1 cellular context compared by ENCODE assay signal in genomic region chr11:59135648-59136461, GRCh38.
TF ChIP-seq lines count a peak whose summit lies in the region.

No MANE protein-coding gene starts in this region.

TF ChIP-seq in HepG2, 621 proteins besides CTCF, POLR2A, EP300 and RAD21 (continued from another document and continues in another):
- TF ChIP-seq REST (IDR thresholded peaks at IDR 0.05; ENCODE audit: borderline replicate concordance in 1 of 2, low read depth in 1 of 2, low read length in 2 of 2), result no peak
- TF ChIP-seq TARDBP (CRISPR knock-in tag; IDR thresholded peaks at IDR 0.05), result peak; percentile 45
- peak; percentile 82 for TF ChIP-seq ZNF687 (CRISPR knock-in tag; IDR thresholded peaks at IDR 0.05)
- peak; percentile 53; the same call in 1 of the 2 replicates for TF ChIP-seq GABPB1 (CRISPR knock-in tag; IDR thresholded peaks at IDR 0.05)
- peak; percentile 88 for TF ChIP-seq KDM2A (CRISPR knock-in tag; IDR thresholded peaks at IDR 0.05; ENCODE audit: borderline replicate concordance, low read depth)
- TF ChIP-seq, protein P1, sequence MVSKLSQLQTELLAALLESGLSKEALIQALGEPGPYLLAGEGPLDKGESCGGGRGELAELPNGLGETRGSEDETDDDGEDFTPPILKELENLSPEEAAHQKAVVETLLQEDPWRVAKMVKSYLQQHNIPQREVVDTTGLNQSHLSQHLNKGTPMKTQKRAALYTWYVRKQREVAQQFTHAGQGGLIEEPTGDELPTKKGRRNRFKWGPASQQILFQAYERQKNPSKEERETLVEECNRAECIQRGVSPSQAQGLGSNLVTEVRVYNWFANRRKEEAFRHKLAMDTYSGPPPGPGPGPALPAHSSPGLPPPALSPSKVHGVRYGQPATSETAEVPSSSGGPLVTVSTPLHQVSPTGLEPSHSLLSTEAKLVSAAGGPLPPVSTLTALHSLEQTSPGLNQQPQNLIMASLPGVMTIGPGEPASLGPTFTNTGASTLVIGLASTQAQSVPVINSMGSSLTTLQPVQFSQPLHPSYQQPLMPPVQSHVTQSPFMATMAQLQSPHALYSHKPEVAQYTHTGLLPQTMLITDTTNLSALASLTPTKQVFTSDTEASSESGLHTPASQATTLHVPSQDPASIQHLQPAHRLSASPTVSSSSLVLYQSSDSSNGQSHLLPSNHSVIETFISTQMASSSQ (IDR thresholded peaks at IDR 0.05; ENCODE audit: low read depth), result no peak
- TF ChIP-seq, protein P1 (CRISPR knock-in tag; IDR thresholded peaks at IDR 0.05; ENCODE audit: borderline replicate concordance), result peak; percentile 59; the same call in 1 of the 2 replicates
- TF ChIP-seq, protein P2, sequence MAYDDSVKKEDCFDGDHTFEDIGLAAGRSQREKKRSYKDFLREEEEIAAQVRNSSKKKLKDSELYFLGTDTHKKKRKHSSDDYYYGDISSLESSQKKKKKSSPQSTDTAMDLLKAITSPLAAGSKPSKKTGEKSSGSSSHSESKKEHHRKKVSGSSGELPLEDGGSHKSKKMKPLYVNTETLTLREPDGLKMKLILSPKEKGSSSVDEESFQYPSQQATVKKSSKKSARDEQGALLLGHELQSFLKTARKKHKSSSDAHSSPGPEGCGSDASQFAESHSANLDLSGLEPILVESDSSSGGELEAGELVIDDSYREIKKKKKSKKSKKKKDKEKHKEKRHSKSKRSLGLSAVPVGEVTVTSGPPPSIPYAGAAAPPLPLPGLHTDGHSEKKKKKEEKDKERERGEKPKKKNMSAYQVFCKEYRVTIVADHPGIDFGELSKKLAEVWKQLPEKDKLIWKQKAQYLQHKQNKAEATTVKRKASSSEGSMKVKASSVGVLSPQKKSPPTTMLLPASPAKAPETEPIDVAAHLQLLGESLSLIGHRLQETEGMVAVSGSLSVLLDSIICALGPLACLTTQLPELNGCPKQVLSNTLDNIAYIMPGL (CRISPR knock-in tag; IDR thresholded peaks at IDR 0.05; ENCODE audit: borderline replicate concordance in 1 of 2, low read depth in 1 of 2), result peak; percentile 74 to 77; a peak in 3 of 4 replicates
- TF ChIP-seq, protein P3, sequence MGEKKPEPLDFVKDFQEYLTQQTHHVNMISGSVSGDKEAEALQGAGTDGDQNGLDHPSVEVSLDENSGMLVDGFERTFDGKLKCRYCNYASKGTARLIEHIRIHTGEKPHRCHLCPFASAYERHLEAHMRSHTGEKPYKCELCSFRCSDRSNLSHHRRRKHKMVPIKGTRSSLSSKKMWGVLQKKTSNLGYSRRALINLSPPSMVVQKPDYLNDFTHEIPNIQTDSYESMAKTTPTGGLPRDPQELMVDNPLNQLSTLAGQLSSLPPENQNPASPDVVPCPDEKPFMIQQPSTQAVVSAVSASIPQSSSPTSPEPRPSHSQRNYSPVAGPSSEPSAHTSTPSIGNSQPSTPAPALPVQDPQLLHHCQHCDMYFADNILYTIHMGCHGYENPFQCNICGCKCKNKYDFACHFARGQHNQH (CRISPR knock-in tag; IDR thresholded peaks at IDR 0.05), result 0 out of 2 replicates have a peak, but pooled peaks have one; percentile 52
- TF ChIP-seq, protein P4, sequence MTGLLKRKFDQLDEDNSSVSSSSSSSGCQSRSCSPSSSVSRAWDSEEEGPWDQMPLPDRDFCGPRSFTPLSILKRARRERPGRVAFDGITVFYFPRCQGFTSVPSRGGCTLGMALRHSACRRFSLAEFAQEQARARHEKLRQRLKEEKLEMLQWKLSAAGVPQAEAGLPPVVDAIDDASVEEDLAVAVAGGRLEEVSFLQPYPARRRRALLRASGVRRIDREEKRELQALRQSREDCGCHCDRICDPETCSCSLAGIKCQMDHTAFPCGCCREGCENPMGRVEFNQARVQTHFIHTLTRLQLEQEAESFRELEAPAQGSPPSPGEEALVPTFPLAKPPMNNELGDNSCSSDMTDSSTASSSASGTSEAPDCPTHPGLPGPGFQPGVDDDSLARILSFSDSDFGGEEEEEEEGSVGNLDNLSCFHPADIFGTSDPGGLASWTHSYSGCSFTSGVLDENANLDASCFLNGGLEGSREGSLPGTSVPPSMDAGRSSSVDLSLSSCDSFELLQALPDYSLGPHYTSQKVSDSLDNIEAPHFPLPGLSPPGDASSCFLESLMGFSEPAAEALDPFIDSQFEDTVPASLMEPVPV (CRISPR knock-in tag; IDR thresholded peaks at IDR 0.05), result peak; percentile 54; the same call in 1 of the 2 replicates
- no peak for TF ChIP-seq ELF4 (CRISPR knock-in tag; IDR thresholded peaks at IDR 0.05; ENCODE audit: borderline replicate concordance)
- peak; percentile 11; the same call in 1 of the 2 replicates for TF ChIP-seq SP4 (CRISPR knock-in tag; IDR thresholded peaks at IDR 0.05)
- no peak for TF ChIP-seq LCORL (IDR thresholded peaks at IDR 0.05)
- 0 out of 2 replicates have a peak, but pooled peaks have one; percentile 54 for TF ChIP-seq LCORL (CRISPR knock-in tag; IDR thresholded peaks at IDR 0.05)
- TF ChIP-seq TSC22D2 (CRISPR knock-in tag; IDR thresholded peaks at IDR 0.05; ENCODE audit: borderline replicate concordance), result peak; percentile 57; the same call in 1 of the 2 replicates
- TF ChIP-seq, protein P5, sequence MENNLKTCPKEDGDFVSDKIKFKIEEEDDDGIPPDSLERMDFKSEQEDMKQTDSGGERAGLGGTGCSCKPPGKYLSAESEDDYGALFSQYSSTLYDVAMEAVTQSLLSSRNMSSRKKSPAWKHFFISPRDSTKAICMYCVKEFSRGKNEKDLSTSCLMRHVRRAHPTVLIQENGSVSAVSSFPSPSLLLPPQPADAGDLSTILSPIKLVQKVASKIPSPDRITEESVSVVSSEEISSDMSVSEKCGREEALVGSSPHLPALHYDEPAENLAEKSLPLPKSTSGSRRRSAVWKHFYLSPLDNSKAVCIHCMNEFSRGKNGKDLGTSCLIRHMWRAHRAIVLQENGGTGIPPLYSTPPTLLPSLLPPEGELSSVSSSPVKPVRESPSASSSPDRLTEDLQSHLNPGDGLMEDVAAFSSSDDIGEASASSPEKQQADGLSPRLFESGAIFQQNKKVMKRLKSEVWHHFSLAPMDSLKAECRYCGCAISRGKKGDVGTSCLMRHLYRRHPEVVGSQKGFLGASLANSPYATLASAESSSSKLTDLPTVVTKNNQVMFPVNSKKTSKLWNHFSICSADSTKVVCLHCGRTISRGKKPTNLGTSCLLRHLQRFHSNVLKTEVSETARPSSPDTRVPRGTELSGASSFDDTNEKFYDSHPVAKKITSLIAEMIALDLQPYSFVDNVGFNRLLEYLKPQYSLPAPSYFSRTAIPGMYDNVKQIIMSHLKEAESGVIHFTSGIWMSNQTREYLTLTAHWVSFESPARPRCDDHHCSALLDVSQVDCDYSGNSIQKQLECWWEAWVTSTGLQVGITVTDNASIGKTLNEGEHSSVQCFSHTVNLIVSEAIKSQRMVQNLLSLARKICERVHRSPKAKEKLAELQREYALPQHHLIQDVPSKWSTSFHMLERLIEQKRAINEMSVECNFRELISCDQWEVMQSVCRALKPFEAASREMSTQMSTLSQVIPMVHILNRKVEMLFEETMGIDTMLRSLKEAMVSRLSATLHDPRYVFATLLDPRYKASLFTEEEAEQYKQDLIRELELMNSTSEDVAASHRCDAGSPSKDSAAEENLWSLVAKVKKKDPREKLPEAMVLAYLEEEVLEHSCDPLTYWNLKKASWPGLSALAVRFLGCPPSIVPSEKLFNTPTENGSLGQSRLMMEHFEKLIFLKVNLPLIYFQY (CRISPR knock-in tag; IDR thresholded peaks at IDR 0.05; ENCODE audit: borderline replicate concordance), result 0 out of 2 replicates have a peak, but pooled peaks have one; percentile 53
- no peak for TF ChIP-seq ZEB1 (IDR thresholded peaks at IDR 0.05; ENCODE audit: insufficient replicate concordance, low read depth)
- TF ChIP-seq ATF2 (CRISPR knock-in tag; IDR thresholded peaks at IDR 0.05), result peak; percentile 34; the same call in 1 of the 2 replicates
- 0 out of 2 replicates have a peak, but pooled peaks have one; percentile 38 for TF ChIP-seq YEATS2 (CRISPR knock-in tag; IDR thresholded peaks at IDR 0.05; ENCODE audit: borderline replicate concordance)
- no peak for TF ChIP-seq ZNF777 (CRISPR knock-in tag; IDR thresholded peaks at IDR 0.05)
- no peak for TF ChIP-seq ZNF343 (CRISPR knock-in tag; IDR thresholded peaks at IDR 0.05)
- TF ChIP-seq PRPF4 (IDR thresholded peaks at IDR 0.05; ENCODE audit: low read depth, low read length, poor library complexity, severe bottlenecking), result no peak
- 0 out of 2 replicates have a peak, but pooled peaks have one; percentile 35 for TF ChIP-seq MXD4 (CRISPR knock-in tag; IDR thresholded peaks at IDR 0.05)
- TF ChIP-seq NR0B2 (CRISPR knock-in tag; IDR thresholded peaks at IDR 0.05), result no peak
- TF ChIP-seq ZNF768 (CRISPR knock-in tag; IDR thresholded peaks at IDR 0.05), result peak; percentile 37; the same call in 1 of the 2 replicates
